ENCODE assay signal across 8 cellular contexts in the genomic region with DNA sequence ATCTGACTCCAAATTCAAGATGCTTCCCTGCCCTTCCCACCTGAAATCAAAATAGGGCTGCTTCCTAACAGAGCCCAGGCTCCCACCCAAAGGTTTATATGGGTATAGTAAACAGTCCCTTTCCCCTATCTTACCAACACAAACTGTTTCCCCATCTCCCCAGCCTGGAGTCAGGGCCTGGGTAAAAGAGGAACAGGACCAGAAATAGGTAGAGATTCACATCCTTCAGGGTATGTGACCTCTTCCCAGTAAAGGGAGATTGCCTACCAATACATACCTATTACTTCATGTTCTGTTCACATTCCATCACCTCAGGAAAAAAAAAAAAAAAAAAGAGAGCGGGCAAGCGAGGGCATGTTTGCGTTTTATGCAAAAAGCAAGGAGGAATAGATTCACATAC. TPM values are rescaled to one million over a fixed set of nuclear protein-coding genes. Genes with fewer than 3 reads are reported as not detected.
DNase-seq lines count a peak whose midpoint lies in the region; ATAC-seq, FAIRE-seq and TF ChIP-seq lines count a peak whose summit lies in the region.

No MANE protein-coding gene starts in this region.

- H3K4me1 ChIP-seq in left ventricle myocardium inferior, result peaks cover 26% of the 10 kb centered on the region
- no peaks in the 10 kb centered on the region for H3K4me1 ChIP-seq in right atrium auricular region
- peaks cover 6% of the 10 kb centered on the region for H3K4me1 ChIP-seq in fibroblast of lung (ENCODE audit: control insufficient read depth, extremely low read depth, insufficient read depth, low read length)
- peaks cover 0 to 13% of the 10 kb centered on the region in 2 donors for H3K4me1 ChIP-seq in thoracic aorta (ENCODE audit: control insufficient read depth in 1 of 2, low read depth in 2 of 2)
- H3K4me1 ChIP-seq in pancreas, result peaks cover 0 to 5% (median 0%) of the 10 kb centered on the region in 3 donors

- no peaks in the 10 kb centered on the region for H4K20me1 ChIP-seq in fibroblast of lung (ENCODE audit: control insufficient read depth, extremely low read depth, insufficient read depth, low read length)

- POLR2A ChIA-PET in RWPE1 (lab: Yijun Ruan, JAX; ENCODE audit: low non-redundant PET), result no interaction called here

- no peak for DNase-seq in left ventricle myocardium inferior
- DNase-seq in right atrium auricular region (ENCODE audit: low spot score), result no peak
- DNase-seq in RWPE1 (ENCODE audit: low spot score), result peak; percentile 50
- DNase-seq in fibroblast of lung (ENCODE audit: low read depth in 2 of 2), result no peak
- no peak for DNase-seq in thoracic aorta (ENCODE audit: low spot score)
- DNase-seq in pancreas, result no peak
- DNase-seq in GDM1 (lab: John Stamatoyannopoulos, UW), result no peak
- no peak for DNase-seq in sciatic nerve (ENCODE audit: low spot score)

- no peak for FAIRE-seq in pancreas (lab: Jason Lieb, UNC)

- intact Hi-C loops in left ventricle myocardium inferior (cut with micrococcal nuclease) (no loop called here), pancreas (cut with DNase I) (no loop called here), sciatic nerve (cut with DNase I) (no loop called here)

- H3K9ac ChIP-seq in fibroblast of lung (ENCODE audit: insufficient read depth, low read length), result no peak overlapping the region

- WGBS in pancreas, 2 donors, result 93 to 96% methylated on average over 3 of the region's 3 CpGs

- H3K27ac ChIP-seq in left ventricle myocardium inferior (replicated peaks) (no peak overlapping the region), right atrium auricular region (peak overlapping the region in 1 of 2 donors; percentile 100), RWPE1 (no peak overlapping the region), fibroblast of lung (ENCODE audit: insufficient read depth, low read length) (no peak overlapping the region), thoracic aorta (peak overlapping the region in 1 of 2 donors; percentile 99), pancreas (no peak overlapping the region)

- CTCF ChIA-PET in RWPE1 (lab: Yijun Ruan, JAX), result interaction anchor here (1.3 kb wide), 1 partner anchor 19 kb away, joined by 5 read pairs; no protein-coding TSS in a partner anchor

- H3K4me3 ChIP-seq in left ventricle myocardium inferior (peak overlapping the region; percentile 79), right atrium auricular region (no peak overlapping the region), fibroblast of lung (replicated peaks in 1 of 4; ENCODE audit: control extremely low read depth in 1 of 4, insufficient read depth in 1 of 4, low read depth in 3 of 4, low read length in 4 of 4) (peak overlapping the region in 2 of 4 experiments; percentile 24 to 86), thoracic aorta (peak overlapping the region; percentile 75), pancreas (peak overlapping the region in 1 of 4 donors; percentile 57)

- peak overlapping the region; percentile 83 for H3K4me2 ChIP-seq in fibroblast of lung (ENCODE audit: extremely low read depth, insufficient read depth, low read length)

- no peak for TF ChIP-seq CTCF in left ventricle myocardium inferior (IDR thresholded peaks at IDR 0.05; ENCODE audit: borderline replicate concordance)
- no peak for TF ChIP-seq CTCF in right atrium auricular region (IDR thresholded peaks at IDR 0.05)
- TF ChIP-seq CTCF in RWPE1 (conservative IDR thresholded peaks at IDR 0.05; ENCODE audit: low read depth), result no peak
- no peak for TF ChIP-seq CTCF in fibroblast of lung (conservative IDR thresholded peaks at IDR 0.05 in 1 of 2, IDR thresholded peaks at IDR 0.05 in 1 of 2; ENCODE audit: low read depth in 1 of 2, low read length in 2 of 2)
- TF ChIP-seq CTCF in thoracic aorta (IDR thresholded peaks at IDR 0.05), result no peak
- TF ChIP-seq CTCF in pancreas (IDR thresholded peaks at IDR 0.05), result no peak

- H3K36me3 ChIP-seq in left ventricle myocardium inferior (no peaks in the 10 kb centered on the region), right atrium auricular region (no peaks in the 10 kb centered on the region), fibroblast of lung (ENCODE audit: control insufficient read depth, insufficient read depth, low read length) (no peaks in the 10 kb centered on the region), thoracic aorta (no peaks in the 10 kb centered on the region), pancreas (no peaks in the 10 kb centered on the region)

- no peak overlapping the region for H2AFZ ChIP-seq in fibroblast of lung (ENCODE audit: low read length)

- H3K9me3 ChIP-seq in left ventricle myocardium inferior (replicated peaks), result no peaks in the 10 kb centered on the region
- no peaks in the 10 kb centered on the region for H3K9me3 ChIP-seq in right atrium auricular region
- no peaks in the 10 kb centered on the region for H3K9me3 ChIP-seq in fibroblast of lung (ENCODE audit: control insufficient read depth, insufficient read depth, low read depth, low read length)
- no peaks in the 10 kb centered on the region for H3K9me3 ChIP-seq in thoracic aorta
- H3K9me3 ChIP-seq in pancreas, result no peaks in the 10 kb centered on the region

- H3K79me2 ChIP-seq in fibroblast of lung (ENCODE audit: control insufficient read depth, insufficient read depth, low read length), result no peaks in the 10 kb centered on the region

- no peak for ATAC-seq in thoracic aorta (ENCODE audit: insufficient number of reproducible peaks, low FRiP score, low read depth)
- ATAC-seq in pancreas, result no peak
- ATAC-seq in sciatic nerve, result no peak

- H3K27me3 ChIP-seq in left ventricle myocardium inferior (ENCODE audit: low read depth) (no peaks in the 10 kb centered on the region), right atrium auricular region (no peaks in the 10 kb centered on the region), fibroblast of lung (ENCODE audit: control insufficient read depth, insufficient read depth, low read length) (no peaks in the 10 kb centered on the region), thoracic aorta (replicated peaks; ENCODE audit: insufficient read depth) (no peaks in the 10 kb centered on the region), pancreas (no peaks in the 10 kb centered on the region)

RNA-seq across cellular contexts. Expression of a gene that starts 9.7 kb away (rescaled TPM):
- 4.4 TPM for total RNA-seq in left ventricle myocardium inferior
- total RNA-seq in right atrium auricular region, result 10 to 100 TPM in 1 of 2 donors, 1 to 10 TPM in 1; 4.7 to 12.0 TPM
- total RNA-seq in fibroblast of lung, result 3.3 and 3.6 TPM in 2 replicates
- 0.82 and 0.85 TPM in 2 replicates for polyA plus RNA-seq in fibroblast of lung
- 1.3 and 1.5 TPM in 2 replicates for polyA plus RNA-seq in fibroblast of lung (2012)
- polyA minus RNA-seq in fibroblast of lung (ENCODE audit: low replicate concordance), result 7.0 TPM in 1 of 2 replicates, not detected in the other
- total RNA-seq in thoracic aorta, result 10 to 100 TPM; 15.1 to 18.7 TPM
- total RNA-seq in pancreas, result 1 to 10 TPM; 1.0 to 3.7 (median 1.9) TPM
- 1 to 10 TPM; 2.3 to 3.2 TPM for polyA plus RNA-seq in pancreas
- total RNA-seq in sciatic nerve, result 15.4 TPM

RNA-seq across cellular contexts. Expression of a gene that starts 54.5 kb away (rescaled TPM):
- total RNA-seq in left ventricle myocardium inferior, result not detected
- not detected for total RNA-seq in right atrium auricular region
- not detected in 2 replicates for total RNA-seq in fibroblast of lung
- polyA plus RNA-seq in fibroblast of lung, result not detected in 2 replicates
- polyA plus RNA-seq in fibroblast of lung (2012), result not detected in 2 replicates
- not detected in 2 replicates for polyA minus RNA-seq in fibroblast of lung (ENCODE audit: low replicate concordance)
- total RNA-seq in thoracic aorta, result not detected
- total RNA-seq in pancreas, result under 1 TPM in 2 of 6 donors, not detected in 4; 0.09 to 0.22 TPM
- polyA plus RNA-seq in pancreas, result not detected
- not detected for total RNA-seq in sciatic nerve

Comparison
In these comparisons a context has a peak if more than half of its experiments do, and no peak if none do; other contexts are left out.
1. H3K4me3 ChIP-seq: peak in left ventricle myocardium inferior (single experiment) and thoracic aorta (single experiment); none in right atrium auricular region (0 of 2).